Comparison of ENCODE assay signal across 2 cellular contexts in genomic region chr1:16933945-16934344, GRCh38. TPM values are rescaled to one million over a fixed set of nuclear protein-coding genes. Genes with fewer than 3 reads are reported as not detected.
"Had no signal": no experiment of that assay in that cellular context is flagged by ENCODE, and none has a peak within 500 bp of the region (broad histone marks: within the 10 kb centered on the region; RNA-seq: fewer than 3 reads in every experiment).

No MANE protein-coding gene starts in this region.

RNA-seq across cellular contexts. Expression of gene RNU1-2, which starts 38.2 kb away (rescaled TPM):
- total RNA-seq: GM23338 had no signal

RNA-seq across cellular contexts. Expression of gene MFAP2, which starts 46.5 kb away (rescaled TPM):
- total RNA-seq: K562 had no signal
